Comparison of ENCODE assay signal across 26 cellular contexts in the genomic region with DNA sequence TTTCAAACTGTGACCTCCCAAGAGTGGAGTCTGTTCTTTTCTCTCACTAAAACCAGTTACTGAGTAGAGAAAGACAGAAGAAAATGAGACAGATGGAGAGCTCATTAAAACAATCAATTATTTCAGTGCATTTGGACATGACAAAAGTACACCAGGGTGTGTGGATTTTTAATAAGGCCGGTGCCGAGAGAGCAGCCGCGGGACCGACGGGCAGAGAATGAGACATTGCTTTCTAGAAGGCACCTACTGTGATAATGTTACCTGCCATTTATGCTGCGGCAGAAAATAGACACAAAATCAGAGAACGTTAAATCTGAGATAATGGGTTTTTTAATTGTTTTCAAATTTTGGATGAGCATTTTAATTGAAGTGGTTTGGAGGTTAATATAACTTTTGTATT.
"Had no signal": no experiment of that assay in that cellular context is flagged by ENCODE, and none has a peak within 500 bp of the region (broad histone marks: within the 10 kb centered on the region; RNA-seq: fewer than 3 reads in every experiment).

No MANE protein-coding gene starts in this region.

- H3K4me3 ChIP-seq: breast epithelium, left lung, mucosa of descending colon, smooth muscle cell, suprapubic skin, tibial artery had no signal

- ATAC-seq: esophagus mucosa; left lung; mucosa of descending colon; natural killer cell treated with Interleukin-12 subunit alpha and Interleukin-12 subunit beta and Interleukin-15 and Interleukin-18, amount 100 ng/mL, for 72 hours; T-helper 17 cell had no signal

- H3K27ac ChIP-seq: breast epithelium, left lung, suprapubic skin, tibial artery had no signal

- DNase-seq: activated CD4-positive, alpha-beta memory T cell treated with anti-CD3 and anti-CD28 coated beads for 36 hours; activated CD4-positive, alpha-beta T cell treated with anti-CD3 and anti-CD28 coated beads, Interleukin-2, amount 10 ng/mL, durations not matched to agents 24 days and 14 days; activated CD4-positive, CD25-positive, alpha-beta regulatory T cell treated with anti-CD3 and anti-CD28 coated beads, Interleukin-2, amount 50 U/mL, for 72 hours; activated CD8-positive, alpha-beta memory T cell treated with anti-CD3 and anti-CD28 coated beads, Interleukin-2, amount 50 U/mL, for 4 hours; activated effector memory CD4-positive, alpha-beta T cell treated with anti-CD3 and anti-CD28 coated beads, Interleukin-2, amount 50 U/mL, for 16 hours; activated naive CD4-positive, alpha-beta T cell treated with anti-CD3 and anti-CD28 coated beads, Interleukin-2, amount 10 ng/mL, durations not matched to agents 7 days and 5 days; activated naive CD8-positive, alpha-beta T cell treated with anti-CD3 and anti-CD28 coated beads, Interleukin-2, amount 10 ng/mL, durations not matched to agents 7 days and 5 days; activated T-cell treated with anti-CD3 and anti-CD28 coated beads, Interleukin-2, amount 50 U/mL, for 1 hour; amniotic stem cell; central memory CD4-positive, alpha-beta T cell; endodermal cell; foreskin fibroblast; head of caudate nucleus; kidney glomerular epithelial cell; left lung; mucosa of descending colon; stimulated activated CD4-positive, alpha-beta T cell treated with anti-CD3 and anti-CD28 coated beads, Interleukin-1b, Interleukin-23, amount 100 ng/mL, for 48 hours; stimulated activated naive CD4-positive, alpha-beta T cell; T-helper 17 cell; T1000; tibial artery had no signal

- H3K36me3 ChIP-seq: breast epithelium, left lung, suprapubic skin, tibial artery had no signal

- H3K4me1 ChIP-seq: breast epithelium, left lung, suprapubic skin had no signal

- H3K27me3 ChIP-seq: left lung, suprapubic skin, tibial artery had no signal

- H3K4me2 ChIP-seq: smooth muscle cell had no signal

- H3K9me3 ChIP-seq: breast epithelium, left lung, mucosa of descending colon, suprapubic skin, tibial artery had no signal
